29 cellular contexts compared by ENCODE assay signal in genomic region chr3:147213633-147214032, GRCh38.
"Had no signal": no experiment of that assay in that cellular context is flagged by ENCODE, and none has a peak within 500 bp of the region (broad histone marks: within the 10 kb centered on the region; RNA-seq: fewer than 3 reads in every experiment).

No MANE protein-coding gene starts in this region.

- H3K9me3 Mint-ChIP-seq: endodermal cell had no signal

- H3K27me3 Mint-ChIP-seq: dendritic cell treated with granulocyte-macrophage colony-stimulating factor and Interleukin-4, amounts not matched to agents 40 ng/mL and 50 ng/mL, for 4 days; effector memory CD8-positive, alpha-beta T cell had no signal

- H3K4me3 ChIP-seq: colonic mucosa, coronary artery, dorsolateral prefrontal cortex, esophagus muscularis mucosa, esophagus squamous epithelium, gastrocnemius medialis, gastroesophageal sphincter, heart left ventricle, heart right ventricle had no signal

- H3K9me3 ChIP-seq: colonic mucosa, esophagus squamous epithelium, gastrocnemius medialis had no signal

- DNase-seq: colonic mucosa; cortex of kidney; dermis blood vessel endothelial cell; dorsolateral prefrontal cortex; effector CD4-positive, alpha-beta T cell; effector CD8-positive, alpha-beta T cell; effector memory CD4-positive, alpha-beta T cell; effector memory CD8-positive, alpha-beta T cell; endodermal cell; erythroblast; esophagus squamous epithelium; foreskin fibroblast; foreskin keratinocyte; foreskin melanocyte; gastrocnemius medialis; glutamatergic neuron; head of caudate nucleus; heart left ventricle; heart right ventricle had no signal

- H3K36me3 ChIP-seq: colonic mucosa, esophagus muscularis mucosa, esophagus squamous epithelium, gastrocnemius medialis, gastroesophageal sphincter, heart left ventricle, heart right ventricle had no signal

- H3K4me1 ChIP-seq: colonic mucosa, esophagus muscularis mucosa, esophagus squamous epithelium, gastrocnemius medialis, gastroesophageal sphincter, heart left ventricle, heart right ventricle had no signal

- ATAC-seq: effector memory CD8-positive, alpha-beta T cell; esophagus mucosa; foreskin keratinocyte; gastrocnemius medialis; gastroesophageal sphincter; heart left ventricle; heart right ventricle had no signal

- H3K27ac Mint-ChIP-seq: dendritic cell treated with granulocyte-macrophage colony-stimulating factor and Interleukin-4, amounts not matched to agents 40 ng/mL and 50 ng/mL, for 4 days; effector memory CD8-positive, alpha-beta T cell; endodermal cell had no signal

- H3K27me3 ChIP-seq: colonic mucosa, dorsolateral prefrontal cortex, esophagus muscularis mucosa, esophagus squamous epithelium, foreskin keratinocyte, gastrocnemius medialis, gastroesophageal sphincter, heart left ventricle, heart right ventricle had no signal

- H3K27ac ChIP-seq: colonic mucosa, coronary artery, dorsolateral prefrontal cortex, epithelial cell of prostate, esophagus muscularis mucosa, esophagus squamous epithelium, foreskin keratinocyte, gastrocnemius medialis, gastroesophageal sphincter, heart left ventricle, heart right ventricle had no signal

- FAIRE-seq: colon, endometrium, endothelial cell of umbilical vein, frontal cortex had no signal

- H3K4me3 Mint-ChIP-seq: dendritic cell treated with granulocyte-macrophage colony-stimulating factor and Interleukin-4, amounts not matched to agents 40 ng/mL and 50 ng/mL, for 4 days; effector memory CD8-positive, alpha-beta T cell; endodermal cell had no signal

- H3K4me1 Mint-ChIP-seq: endodermal cell had no signal
